ENCODE assay signal across 14 cellular contexts in genomic region chr3:23159929-23160328, GRCh38. TPM values are rescaled to one million over a fixed set of nuclear protein-coding genes. Genes with fewer than 3 reads are reported as not detected.
A peak's percentile ranks its signal among the peaks of the same experiment; 100 is the strongest.
DNase-seq lines count a peak whose midpoint lies in the region; ATAC-seq and TF ChIP-seq lines count a peak whose summit lies in the region.
"Had no signal": no experiment of that assay in that cellular context is flagged by ENCODE, and none has a peak within 500 bp of the region (broad histone marks: within the 10 kb centered on the region; RNA-seq: fewer than 3 reads in every experiment).

No MANE protein-coding gene starts in this region.

- H3K27ac ChIP-seq in left lung: no peak overlapping the region

- H3K36me3 ChIP-seq in left lung: no peaks in the 10 kb centered on the region
- H3K36me3 ChIP-seq: HAP-1 had no signal

- ATAC-seq in left lung (peak; percentile 73), GM19463 (IDR thresholded peaks at IDR 0.05; ENCODE audit: unreplicated experiment) (no peak), GM21825 (IDR thresholded peaks at IDR 0.05; ENCODE audit: unreplicated experiment) (no peak)
- ATAC-seq: activated CD8-positive, alpha-beta T cell treated with anti-CD3 and anti-CD28 coated beads, Interleukin-2, amount 10 ng/mL, durations not matched to agents 7 days and 5 days; natural killer cell treated with Interleukin-12 subunit alpha and Interleukin-12 subunit beta and Interleukin-15 and Interleukin-18, amount 100 ng/mL, for 72 hours had no signal

- intact Hi-C loops in left lung (cut with DNase I): no loop called here

- no peak overlapping the region for H3K4me3 ChIP-seq in AG09309 (ENCODE audit: control insufficient read depth, low read depth, low read length)
- H3K4me3 ChIP-seq in cardiac fibroblast (replicated peaks in 1 of 2; ENCODE audit: low read depth in 2 of 2, low read length in 2 of 2): no peak overlapping the region
- no peak overlapping the region for H3K4me3 ChIP-seq in left lung
- H3K4me3 ChIP-seq: HAP-1 had no signal

- TF ChIP-seq CTCF in AG09309 (IDR thresholded peaks at IDR 0.05; ENCODE audit: control insufficient read depth, insufficient read depth, low read depth, low read length, missing control alignments) (no peak), cardiac fibroblast (IDR thresholded peaks at IDR 0.05; ENCODE audit: low read depth, low read length) (no peak), left lung (IDR thresholded peaks at IDR 0.05) (no peak)

- H3K4me1 ChIP-seq in left lung: peaks cover 0 to 4% of the 10 kb centered on the region in 2 donors
- H3K4me1 ChIP-seq: Caco-2, HAP-1 had no signal

- peaks cover 0 to 2% of the 10 kb centered on the region in 2 donors for H3K9me3 ChIP-seq in left lung
- H3K9me3 ChIP-seq: HAP-1 had no signal

- DNase-seq in AG09309 (ENCODE audit: low read depth) (peak; percentile 62), HS-5 (ENCODE audit: low read depth) (peak; percentile 74), cardiac fibroblast (ENCODE audit: low read depth in 2 of 2) (peak; percentile 55 to 92), left lung (no peak), D341Med (ENCODE audit: low spot score) (no peak), OCI-M1 (lab: John Stamatoyannopoulos, UW) (no peak)
- DNase-seq: activated CD8-positive, alpha-beta T cell treated with anti-CD3 and anti-CD28 coated beads, Interleukin-2, amount 10 ng/mL, durations not matched to agents 7 days and 5 days; Caco-2; NCI-H2081 treated with DMSO at 0.1 percent for 48 hours; stimulated activated CD4-positive, alpha-beta T cell treated with anti-CD3 and anti-CD28 coated beads, Interleukin-4, amount 100 ng/mL, for 4 hours had no signal

- no peaks in the 10 kb centered on the region for H3K27me3 ChIP-seq in left lung

RNA-seq across cellular contexts. Expression of gene UBE2E2, which starts 43.2 kb away (rescaled TPM):
- total RNA-seq in left lung: 10 to 100 TPM; 42.3 to 47.2 TPM

Comparison
In these comparisons a context has a peak if more than half of its experiments do, and no peak if none do; other contexts are left out.
1. DNase-seq: peak in AG09309 (single experiment), HS-5 (single experiment) and cardiac fibroblast (2 of 2); none in left lung (0 of 2), D341Med (single experiment) and OCI-M1 (single experiment).